In the genomic region with DNA sequence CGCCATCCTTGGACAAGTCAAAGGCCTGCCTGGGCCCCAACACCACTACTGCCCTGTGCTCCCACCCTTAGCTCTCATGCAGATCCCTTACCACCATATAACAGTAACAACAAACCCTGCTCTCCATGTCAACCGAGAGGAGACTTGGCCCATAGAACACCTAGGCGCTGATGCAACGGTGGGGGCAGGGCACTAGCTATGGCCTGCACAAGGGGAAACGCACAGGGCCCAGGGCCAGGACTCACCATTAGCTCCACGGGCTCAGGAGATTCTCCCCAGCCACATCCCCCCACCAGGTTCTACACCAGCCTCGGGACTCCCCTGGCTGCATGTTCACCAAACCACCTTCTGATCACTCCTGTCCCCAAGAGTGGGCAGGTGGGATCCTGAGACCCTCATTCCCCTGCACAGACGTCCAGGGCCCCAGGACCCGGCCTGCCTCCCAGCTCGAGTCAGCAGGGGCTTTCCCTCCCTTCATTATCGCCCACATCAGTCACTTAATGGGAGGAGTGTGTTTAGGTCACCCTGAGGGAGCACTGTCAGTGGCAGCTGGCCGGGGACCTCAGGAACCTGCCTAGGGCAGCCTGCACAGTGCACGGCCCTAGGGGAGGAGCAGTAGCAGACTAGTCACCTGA, we compare ENCODE assay signal across 21 cellular contexts. TPM values are rescaled to one million over a fixed set of nuclear protein-coding genes. Genes with fewer than 3 reads are reported as not detected.
DNase-seq lines count a peak whose midpoint lies in the region; ATAC-seq lines count a peak whose summit lies in the region.
"Had no signal": no experiment of that assay in that cellular context is flagged by ENCODE, and none has a peak within 500 bp of the region (broad histone marks: within the 10 kb centered on the region; RNA-seq: fewer than 3 reads in every experiment).

No MANE protein-coding gene starts in this region.

- H3K4me1 Mint-ChIP-seq in activated T-cell treated with anti-CD3 and anti-CD28 coated beads, Interleukin-2, amount 50 U/mL, for 24 hours (ENCODE audit: low read depth): peaks cover 3% of the 10 kb centered on the region
- no peaks in the 10 kb centered on the region for H3K4me1 Mint-ChIP-seq in activated T-cell treated with anti-CD3 and anti-CD28 coated beads, Interleukin-2, amount 50 U/mL, for 72 hours (ENCODE audit: low read depth)
- H3K4me1 Mint-ChIP-seq in stimulated activated naive B cell treated with anti-CD40 and anti-IgM and Interleukin-4, amounts not matched to agents 10 μg/mL and 1 μg/mL and 100 μg/mL, for 72 hours: peaks cover 7 to 10% of the 10 kb centered on the region in 2 donors
- H3K4me1 Mint-ChIP-seq in T-cell: no peaks in the 10 kb centered on the region
- H3K4me1 Mint-ChIP-seq: CD4-positive, CD25-positive, alpha-beta regulatory T cell had no signal

- peaks cover 42% of the 10 kb centered on the region for H3K9me3 Mint-ChIP-seq in activated T-cell treated with anti-CD3 and anti-CD28 coated beads, Interleukin-2, amount 50 U/mL, for 24 hours
- H3K9me3 Mint-ChIP-seq in activated T-cell treated with anti-CD3 and anti-CD28 coated beads, Interleukin-2, amount 50 U/mL, for 72 hours: peaks cover 20 to 27% of the 10 kb centered on the region in 2 donors
- peaks cover 36 to 38% of the 10 kb centered on the region in 2 donors for H3K9me3 Mint-ChIP-seq in stimulated activated naive B cell treated with anti-CD40 and anti-IgM and Interleukin-4, amounts not matched to agents 10 μg/mL and 1 μg/mL and 100 μg/mL, for 72 hours
- peaks cover 16 to 27% (median 22%) of the 10 kb centered on the region in 3 donors for H3K9me3 Mint-ChIP-seq in T-cell

- no peak for ATAC-seq in activated T-cell treated with anti-CD3 and anti-CD28 coated beads, Interleukin-2, amount 50 U/mL, for 72 hours (replicated peaks in 1 of 2)
- no peak for ATAC-seq in stimulated activated naive B cell treated with anti-CD40 and anti-IgM and Interleukin-4, amounts not matched to agents 10 μg/mL and 1 μg/mL and 100 μg/mL, for 72 hours (replicated peaks)
- ATAC-seq in T-cell (replicated peaks in 1 of 4) (no peak), HG03457 (IDR thresholded peaks at IDR 0.05; ENCODE audit: unreplicated experiment) (no peak)
- ATAC-seq: GM12878, K562, Right ventricle myocardium inferior had no signal

- no peaks in the 10 kb centered on the region for H3K36me3 ChIP-seq in H7 (replicated peaks; ENCODE audit: control insufficient read depth, insufficient read depth, low read length)

- no peak for DNase-seq in activated T-cell treated with anti-CD3 and anti-CD28 coated beads, Interleukin-2, amount 50 U/mL, for 24 hours
- DNase-seq in activated T-cell treated with anti-CD3 and anti-CD28 coated beads, Interleukin-2, amount 50 U/mL, for 72 hours: no peak
- DNase-seq in H7 (peak; percentile 30), mesenteric fat pad (ENCODE audit: low spot score) (peak; percentile 75), T-cell (no peak), HuH-7.5 (ENCODE audit: low spot score) (no peak)
- no peak for DNase-seq in stimulated activated naive B cell treated with anti-CD40 and anti-IgM and Interleukin-4, amounts not matched to agents 10 μg/mL and 1 μg/mL and 100 μg/mL, for 72 hours
- DNase-seq: BE2C; Caco-2; CD4-positive, CD25-positive, alpha-beta regulatory T cell; NCI-H1092 treated with DMSO at 0.1 percent for 48 hours; NCI-H2081; NCI-H2171 treated with DMSO at 0.1 percent for 48 hours; NCI-H446 treated with DMSO at 0.1 percent for 48 hours; NCI-H69; NK-92 treated with Interleukin-12 subunit alpha and Interleukin-12 subunit beta, amount 100 ng/mL, for 24 hours had no signal

- peak overlapping the region; percentile 44 for H3K27ac Mint-ChIP-seq in activated T-cell treated with anti-CD3 and anti-CD28 coated beads, Interleukin-2, amount 50 U/mL, for 24 hours
- no peak overlapping the region for H3K27ac Mint-ChIP-seq in activated T-cell treated with anti-CD3 and anti-CD28 coated beads, Interleukin-2, amount 50 U/mL, for 72 hours
- H3K27ac Mint-ChIP-seq in stimulated activated naive B cell treated with anti-CD40 and anti-IgM and Interleukin-4, amounts not matched to agents 10 μg/mL and 1 μg/mL and 100 μg/mL, for 72 hours: peak overlapping the region; percentile 31
- H3K27ac Mint-ChIP-seq in T-cell: no peak overlapping the region
- H3K27ac Mint-ChIP-seq: CD4-positive, CD25-positive, alpha-beta regulatory T cell had no signal

- CTCF ChIA-PET in T-cell (lab: Charles Lee): no interaction called here

- no peak overlapping the region for H3K4me3 Mint-ChIP-seq in activated T-cell treated with anti-CD3 and anti-CD28 coated beads, Interleukin-2, amount 50 U/mL, for 24 hours
- H3K4me3 Mint-ChIP-seq in activated T-cell treated with anti-CD3 and anti-CD28 coated beads, Interleukin-2, amount 50 U/mL, for 72 hours: no peak overlapping the region
- H3K4me3 Mint-ChIP-seq in stimulated activated naive B cell treated with anti-CD40 and anti-IgM and Interleukin-4, amounts not matched to agents 10 μg/mL and 1 μg/mL and 100 μg/mL, for 72 hours: no peak overlapping the region
- H3K4me3 Mint-ChIP-seq in T-cell: no peak overlapping the region
- H3K4me3 Mint-ChIP-seq: CD4-positive, CD25-positive, alpha-beta regulatory T cell had no signal

- H3K27me3 ChIP-seq in H7 (ENCODE audit: control insufficient read depth, insufficient read depth, low read length): no peaks in the 10 kb centered on the region
- H3K27me3 ChIP-seq: BE2C had no signal

- peaks cover 92% of the 10 kb centered on the region for H3K36me3 Mint-ChIP-seq in activated T-cell treated with anti-CD3 and anti-CD28 coated beads, Interleukin-2, amount 50 U/mL, for 24 hours (ENCODE audit: low read depth)
- peaks cover 40 to 70% of the 10 kb centered on the region in 2 donors for H3K36me3 Mint-ChIP-seq in activated T-cell treated with anti-CD3 and anti-CD28 coated beads, Interleukin-2, amount 50 U/mL, for 72 hours (ENCODE audit: insufficient read depth in 2 of 2)
- peaks cover 82 to 93% of the 10 kb centered on the region in 2 donors for H3K36me3 Mint-ChIP-seq in stimulated activated naive B cell treated with anti-CD40 and anti-IgM and Interleukin-4, amounts not matched to agents 10 μg/mL and 1 μg/mL and 100 μg/mL, for 72 hours
- H3K36me3 Mint-ChIP-seq in T-cell: peaks cover 86% of the 10 kb centered on the region

- no peak overlapping the region for H3K4me3 ChIP-seq in H7 (ENCODE audit: insufficient read depth, low read depth, low read length)
- H3K4me3 ChIP-seq: GM12878, HAP-1, K562 had no signal

- POLR2A ChIA-PET in T-cell (lab: Charles Lee): no interaction called here

- no peaks in the 10 kb centered on the region for H3K27me3 Mint-ChIP-seq in activated T-cell treated with anti-CD3 and anti-CD28 coated beads, Interleukin-2, amount 50 U/mL, for 24 hours
- H3K27me3 Mint-ChIP-seq in activated T-cell treated with anti-CD3 and anti-CD28 coated beads, Interleukin-2, amount 50 U/mL, for 72 hours (ENCODE audit: low read depth): no peaks in the 10 kb centered on the region
- no peaks in the 10 kb centered on the region for H3K27me3 Mint-ChIP-seq in stimulated activated naive B cell treated with anti-CD40 and anti-IgM and Interleukin-4, amounts not matched to agents 10 μg/mL and 1 μg/mL and 100 μg/mL, for 72 hours
- no peaks in the 10 kb centered on the region for H3K27me3 Mint-ChIP-seq in T-cell

RNA-seq across cellular contexts. Expression of a gene that starts 29.3 kb away (rescaled TPM):
- total RNA-seq in activated T-cell treated with anti-CD3 and anti-CD28 coated beads, Interleukin-2, amount 50 U/mL, for 72 hours: 10 to 100 TPM; 31.6 to 44.9 TPM
- 3.6 and 8.9 TPM in 2 replicates for total RNA-seq in H7 (2014; rRNA removed; shearing (Covaris generic))
- total RNA-seq in mesenteric fat pad (11.4 TPM), T-cell (10 to 100 TPM; 44.6 to 89.5 (median 79.8) TPM)

RNA-seq across cellular contexts. Expression of a gene that starts 31.6 kb away (rescaled TPM):
- total RNA-seq in activated T-cell treated with anti-CD3 and anti-CD28 coated beads, Interleukin-2, amount 50 U/mL, for 72 hours: 1 to 10 TPM; 7.1 to 7.3 TPM
- 2.4 and 2.5 TPM in 2 replicates for total RNA-seq in H7 (2014; rRNA removed; shearing (Covaris generic))
- total RNA-seq in mesenteric fat pad (3.8 TPM), T-cell (10 to 100 TPM; 11.0 to 17.3 (median 15.4) TPM)

RNA-seq across cellular contexts. Expression of a gene that starts 39.8 kb away (rescaled TPM):
- 10 to 100 TPM; 74.0 to 77.3 TPM for total RNA-seq in activated T-cell treated with anti-CD3 and anti-CD28 coated beads, Interleukin-2, amount 50 U/mL, for 72 hours
- 10.3 and 15.2 TPM in 2 replicates for total RNA-seq in H7 (2014; rRNA removed; shearing (Covaris generic))
- 69.9 TPM for total RNA-seq in mesenteric fat pad
- 100 to 1,000 TPM in 4 of 5 donors, 10 to 100 TPM in 1; 87.6 to 202 (median 189) TPM for total RNA-seq in T-cell

RNA-seq across cellular contexts. Expression of a gene that starts 58.0 kb away (rescaled TPM):
- 10 to 100 TPM; 36.9 to 43.7 TPM for total RNA-seq in activated T-cell treated with anti-CD3 and anti-CD28 coated beads, Interleukin-2, amount 50 U/mL, for 72 hours
- 66.5 and 69.0 TPM in 2 replicates for total RNA-seq in H7 (2014; rRNA removed; shearing (Covaris generic))
- total RNA-seq in mesenteric fat pad (18.2 TPM), T-cell (100 to 1,000 TPM in 2 of 5 donors, 10 to 100 TPM in 3; 73.3 to 107 (median 96.1) TPM)

Comparison
In these comparisons a context has a peak if more than half of its experiments do, and no peak if none do; other contexts are left out.
1. H3K27ac Mint-ChIP-seq: peak in activated T-cell treated with anti-CD3 and anti-CD28 coated beads, Interleukin-2, amount 50 U/mL, for 24 hours (single experiment) and stimulated activated naive B cell treated with anti-CD40 and anti-IgM and Interleukin-4, amounts not matched to agents 10 μg/mL and 1 μg/mL and 100 μg/mL, for 72 hours (single experiment); none in activated T-cell treated with anti-CD3 and anti-CD28 coated beads, Interleukin-2, amount 50 U/mL, for 72 hours (single experiment) and T-cell (0 of 2).
2. DNase-seq: peak in H7 (single experiment) and mesenteric fat pad (single experiment); none in activated T-cell treated with anti-CD3 and anti-CD28 coated beads, Interleukin-2, amount 50 U/mL, for 24 hours (single experiment), activated T-cell treated with anti-CD3 and anti-CD28 coated beads, Interleukin-2, amount 50 U/mL, for 72 hours (0 of 2), stimulated activated naive B cell treated with anti-CD40 and anti-IgM and Interleukin-4, amounts not matched to agents 10 μg/mL and 1 μg/mL and 100 μg/mL, for 72 hours (single experiment), T-cell (0 of 34) and HuH-7.5 (single experiment).